In the genomic region with DNA sequence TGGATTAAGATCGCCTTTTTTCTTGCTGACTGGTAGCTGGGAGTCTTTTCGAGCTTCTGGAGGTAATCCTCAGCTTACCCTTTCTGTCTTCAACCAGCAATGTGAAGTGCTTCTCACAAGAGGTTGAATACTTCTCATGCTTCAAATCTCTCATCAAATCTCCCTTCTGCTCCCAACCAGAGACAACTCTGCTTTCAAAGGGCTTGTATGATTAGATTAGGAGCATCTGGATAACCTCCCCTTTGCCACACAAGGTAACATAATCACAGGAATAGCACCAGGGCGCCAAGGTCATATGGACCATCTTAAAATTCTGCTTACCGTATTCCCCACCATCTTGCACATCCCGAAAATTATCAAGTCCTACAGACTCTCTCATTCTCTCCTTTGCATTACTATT, we compare ENCODE assay signal across 25 cellular contexts.
"Had no signal": no experiment of that assay in that cellular context is flagged by ENCODE, and none has a peak within 500 bp of the region (broad histone marks: within the 10 kb centered on the region; RNA-seq: fewer than 3 reads in every experiment).

No MANE protein-coding gene starts in this region.

- H3K4me3 ChIP-seq: colonic mucosa, coronary artery, dorsolateral prefrontal cortex, esophagus muscularis mucosa, esophagus squamous epithelium, gastrocnemius medialis, gastroesophageal sphincter, heart left ventricle, heart right ventricle had no signal

- H3K27me3 ChIP-seq: colonic mucosa, esophagus muscularis mucosa, esophagus squamous epithelium, foreskin keratinocyte, gastrocnemius medialis, gastroesophageal sphincter, heart left ventricle had no signal

- ATAC-seq: effector memory CD8-positive, alpha-beta T cell; esophagus mucosa; foreskin keratinocyte; gastrocnemius medialis; gastroesophageal sphincter; heart left ventricle; heart right ventricle had no signal

- H3K9me3 Mint-ChIP-seq: dendritic cell treated with granulocyte-macrophage colony-stimulating factor and Interleukin-4, amounts not matched to agents 40 ng/mL and 50 ng/mL, for 4 days; effector memory CD8-positive, alpha-beta T cell; endodermal cell had no signal

- H3K4me1 ChIP-seq: colonic mucosa, esophagus squamous epithelium, foreskin keratinocyte, heart left ventricle, heart right ventricle had no signal

- H3K36me3 ChIP-seq: colonic mucosa, esophagus muscularis mucosa, esophagus squamous epithelium, gastrocnemius medialis, gastroesophageal sphincter, heart left ventricle, heart right ventricle had no signal

- H3K27ac ChIP-seq: colonic mucosa, coronary artery, dorsolateral prefrontal cortex, epithelial cell of prostate, esophagus muscularis mucosa, esophagus squamous epithelium, foreskin keratinocyte, gastrocnemius medialis, gastroesophageal sphincter, heart left ventricle, heart right ventricle had no signal

- H3K4me3 Mint-ChIP-seq: dendritic cell treated with granulocyte-macrophage colony-stimulating factor and Interleukin-4, amounts not matched to agents 40 ng/mL and 50 ng/mL, for 4 days; effector memory CD8-positive, alpha-beta T cell; endodermal cell had no signal

- H3K9me3 ChIP-seq: colonic mucosa, esophagus muscularis mucosa, esophagus squamous epithelium, gastrocnemius medialis, gastroesophageal sphincter, heart left ventricle, heart right ventricle had no signal

- DNase-seq: colonic mucosa; cortex of kidney; dermis blood vessel endothelial cell; dorsolateral prefrontal cortex; effector CD4-positive, alpha-beta T cell; effector CD8-positive, alpha-beta T cell; effector memory CD4-positive, alpha-beta T cell; effector memory CD8-positive, alpha-beta T cell; endodermal cell; erythroblast; esophagus squamous epithelium; foreskin fibroblast; foreskin keratinocyte; foreskin melanocyte; gastrocnemius medialis; glutamatergic neuron; head of caudate nucleus; heart left ventricle; heart right ventricle had no signal

- H3K27ac Mint-ChIP-seq: dendritic cell treated with granulocyte-macrophage colony-stimulating factor and Interleukin-4, amounts not matched to agents 40 ng/mL and 50 ng/mL, for 4 days; effector memory CD8-positive, alpha-beta T cell; endodermal cell had no signal
